In genomic region chr10:122210481-122211265, GRCh38 we compare ENCODE assay signal across 25 cellular contexts.
"Had no signal": no experiment of that assay in that cellular context is flagged by ENCODE, and none has a peak within 500 bp of the region (broad histone marks: within the 10 kb centered on the region; RNA-seq: fewer than 3 reads in every experiment).

No MANE protein-coding gene starts in this region.

- H3K9ac ChIP-seq: parathyroid adenoma had no signal

- H3K27me3 ChIP-seq: dorsolateral prefrontal cortex, gastroesophageal sphincter, transverse colon had no signal

- H3K36me3 Mint-ChIP-seq: immature natural killer cell, naive B cell had no signal

- H2AFZ ChIP-seq: parathyroid adenoma had no signal

- H3K4me3 ChIP-seq: dorsolateral prefrontal cortex, gastroesophageal sphincter, left ventricle myocardium inferior, lower lobe of right lung, psoas muscle, skin epidermis, thoracic aorta, transverse colon had no signal

- H3K4me1 ChIP-seq: lower lobe of right lung, transverse colon had no signal

- H3K4me3 Mint-ChIP-seq: immature natural killer cell; naive B cell; nephron; stimulated activated naive B cell treated with anti-CD40 and anti-IgM and Interleukin-4, amounts not matched to agents 10 μg/mL and 1 μg/mL and 100 μg/mL, for 72 hours; stimulated activated naive CD8-positive, alpha-beta T cell treated with anti-CD3 and anti-CD28 coated beads, Interleukin-15, amount 100 ng/mL, for 72 hours had no signal

- H3K79me2 ChIP-seq: parathyroid adenoma had no signal

- FAIRE-seq: keratinocyte had no signal

- ATAC-seq: esophagus mucosa; gastroesophageal sphincter; left cardiac atrium; lower lobe of right lung; psoas muscle; sciatic nerve; stimulated activated naive B cell treated with anti-CD40 and anti-IgM and Interleukin-4, amounts not matched to agents 10 μg/mL and 1 μg/mL and 100 μg/mL, for 72 hours; stimulated activated naive CD8-positive, alpha-beta T cell treated with anti-CD3 and anti-CD28 coated beads, Interleukin-15, amount 100 ng/mL, for 72 hours had no signal

- H3K9me3 ChIP-seq: gastroesophageal sphincter, left ventricle myocardium inferior, lower lobe of right lung, psoas muscle, thoracic aorta, transverse colon had no signal

- H3K36me3 ChIP-seq: transverse colon had no signal

- DNase-seq: cortex of kidney; dorsolateral prefrontal cortex; effector CD8-positive, alpha-beta T cell; immature natural killer cell; left cardiac atrium; left ventricle myocardium inferior; lower lobe of right lung; mesenchymal stem cell; naive B cell; psoas muscle; retina; stimulated activated CD4-positive, alpha-beta T cell treated with anti-CD3 and anti-CD28 coated beads, Interleukin-2, amount 100 ng/mL, for 24 hours; stimulated activated CD4-positive, alpha-beta T cell treated with anti-CD3 and anti-CD28 coated beads, Interleukin-4, amount 100 ng/mL, for 4 hours; stimulated activated naive B cell treated with anti-CD40 and anti-IgM and Interleukin-4, amounts not matched to agents 10 μg/mL and 1 μg/mL and 100 μg/mL, for 72 hours; stimulated activated naive CD8-positive, alpha-beta T cell treated with anti-CD3 and anti-CD28 coated beads, Interleukin-15, amount 100 ng/mL, for 72 hours; substantia nigra; transverse colon had no signal

- H3K9me3 Mint-ChIP-seq: immature natural killer cell; nephron; stimulated activated naive CD8-positive, alpha-beta T cell treated with anti-CD3 and anti-CD28 coated beads, Interleukin-15, amount 100 ng/mL, for 72 hours had no signal

- H3K27ac ChIP-seq: dorsolateral prefrontal cortex, gastroesophageal sphincter, left ventricle myocardium inferior, lower lobe of right lung, parathyroid adenoma, psoas muscle, skin epidermis, thoracic aorta, transverse colon had no signal

- H3K4me1 Mint-ChIP-seq: immature natural killer cell; naive B cell; stimulated activated naive B cell treated with anti-CD40 and anti-IgM and Interleukin-4, amounts not matched to agents 10 μg/mL and 1 μg/mL and 100 μg/mL, for 72 hours; stimulated activated naive CD8-positive, alpha-beta T cell treated with anti-CD3 and anti-CD28 coated beads, Interleukin-15, amount 100 ng/mL, for 72 hours had no signal

- H3K27ac Mint-ChIP-seq: immature natural killer cell; nephron; stimulated activated naive B cell treated with anti-CD40 and anti-IgM and Interleukin-4, amounts not matched to agents 10 μg/mL and 1 μg/mL and 100 μg/mL, for 72 hours; stimulated activated naive CD8-positive, alpha-beta T cell treated with anti-CD3 and anti-CD28 coated beads, Interleukin-15, amount 100 ng/mL, for 72 hours had no signal
